In genomic region chr22:19876314-19876940, GRCh38 we compare ENCODE assay signal across 1 cellular context.
A peak's percentile ranks its signal among the peaks of the same experiment; 100 is the strongest.
TF ChIP-seq lines count a peak whose summit lies in the region.

No MANE protein-coding gene starts in this region.

TF ChIP-seq in K562, 482 proteins besides CTCF, POLR2A, EP300 and RAD21 (continued from another document and continues in another):
- TF ChIP-seq SIN3A (IDR thresholded peaks at IDR 0.05; ENCODE audit: borderline replicate concordance in 2 of 2, control insufficient read depth in 1 of 2, low read depth in 2 of 2, low read length in 2 of 2), result no peak
- TF ChIP-seq FIP1L1 (IDR thresholded peaks at IDR 0.05; ENCODE audit: low read depth, low read length, poor library complexity, severe bottlenecking), result no peak
- no peak for TF ChIP-seq TAF7 (tag; IDR thresholded peaks at IDR 0.05)
- no peak for TF ChIP-seq ZNF696 (CRISPR knock-in tag; conservative IDR thresholded peaks at IDR 0.05)
- TF ChIP-seq, protein P1, sequence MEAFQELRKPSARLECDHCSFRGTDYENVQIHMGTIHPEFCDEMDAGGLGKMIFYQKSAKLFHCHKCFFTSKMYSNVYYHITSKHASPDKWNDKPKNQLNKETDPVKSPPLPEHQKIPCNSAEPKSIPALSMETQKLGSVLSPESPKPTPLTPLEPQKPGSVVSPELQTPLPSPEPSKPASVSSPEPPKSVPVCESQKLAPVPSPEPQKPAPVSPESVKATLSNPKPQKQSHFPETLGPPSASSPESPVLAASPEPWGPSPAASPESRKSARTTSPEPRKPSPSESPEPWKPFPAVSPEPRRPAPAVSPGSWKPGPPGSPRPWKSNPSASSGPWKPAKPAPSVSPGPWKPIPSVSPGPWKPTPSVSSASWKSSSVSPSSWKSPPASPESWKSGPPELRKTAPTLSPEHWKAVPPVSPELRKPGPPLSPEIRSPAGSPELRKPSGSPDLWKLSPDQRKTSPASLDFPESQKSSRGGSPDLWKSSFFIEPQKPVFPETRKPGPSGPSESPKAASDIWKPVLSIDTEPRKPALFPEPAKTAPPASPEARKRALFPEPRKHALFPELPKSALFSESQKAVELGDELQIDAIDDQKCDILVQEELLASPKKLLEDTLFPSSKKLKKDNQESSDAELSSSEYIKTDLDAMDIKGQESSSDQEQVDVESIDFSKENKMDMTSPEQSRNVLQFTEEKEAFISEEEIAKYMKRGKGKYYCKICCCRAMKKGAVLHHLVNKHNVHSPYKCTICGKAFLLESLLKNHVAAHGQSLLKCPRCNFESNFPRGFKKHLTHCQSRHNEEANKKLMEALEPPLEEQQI (IDR thresholded peaks at IDR 0.05), result no peak
- TF ChIP-seq ZNF76 (CRISPR knock-in tag; IDR thresholded peaks at IDR 0.05; ENCODE audit: borderline replicate concordance), result no peak
- TF ChIP-seq LCOR (CRISPR knock-in tag; IDR thresholded peaks at IDR 0.05), result no peak
- TF ChIP-seq HDAC6 (IDR thresholded peaks at IDR 0.05; ENCODE audit: low read depth, low read length), result 0 out of 2 replicates have a peak, but pooled peaks have one; percentile 50
- TF ChIP-seq FOS (IDR thresholded peaks at IDR 0.05; ENCODE audit: extremely low read depth, insufficient read length), result no peak
- no peak for TF ChIP-seq FOXP4 (CRISPR knock-in tag; IDR thresholded peaks at IDR 0.05; ENCODE audit: borderline replicate concordance)
- no peak for TF ChIP-seq DPF2 (IDR thresholded peaks at IDR 0.05)
- TF ChIP-seq E2F3 (CRISPR knock-in tag; IDR thresholded peaks at IDR 0.05), result 0 out of 2 replicates have a peak, but pooled peaks have one; percentile 8
- TF ChIP-seq, protein P2, sequence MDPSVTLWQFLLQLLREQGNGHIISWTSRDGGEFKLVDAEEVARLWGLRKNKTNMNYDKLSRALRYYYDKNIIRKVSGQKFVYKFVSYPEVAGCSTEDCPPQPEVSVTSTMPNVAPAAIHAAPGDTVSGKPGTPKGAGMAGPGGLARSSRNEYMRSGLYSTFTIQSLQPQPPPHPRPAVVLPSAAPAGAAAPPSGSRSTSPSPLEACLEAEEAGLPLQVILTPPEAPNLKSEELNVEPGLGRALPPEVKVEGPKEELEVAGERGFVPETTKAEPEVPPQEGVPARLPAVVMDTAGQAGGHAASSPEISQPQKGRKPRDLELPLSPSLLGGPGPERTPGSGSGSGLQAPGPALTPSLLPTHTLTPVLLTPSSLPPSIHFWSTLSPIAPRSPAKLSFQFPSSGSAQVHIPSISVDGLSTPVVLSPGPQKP (CRISPR knock-in tag; IDR thresholded peaks at IDR 0.05), result no peak
- no peak for TF ChIP-seq ZNF217 (CRISPR knock-in tag; IDR thresholded peaks at IDR 0.05)
- no peak for TF ChIP-seq ILF3 (IDR thresholded peaks at IDR 0.05; ENCODE audit: borderline replicate concordance)
- peak; percentile 17 for TF ChIP-seq MXD1 (CRISPR knock-in tag; IDR thresholded peaks at IDR 0.05; ENCODE audit: borderline replicate concordance, poor library complexity, severe bottlenecking)
- no peak for TF ChIP-seq ZFP36 (IDR thresholded peaks at IDR 0.05; ENCODE audit: low read depth, low read length, partially characterized antibody)
- TF ChIP-seq AFF4 (CRISPR knock-in tag; IDR thresholded peaks at IDR 0.05), result no peak
- TF ChIP-seq HOXB6 (CRISPR knock-in tag; IDR thresholded peaks at IDR 0.05; ENCODE audit: borderline replicate concordance), result no peak
- no peak for TF ChIP-seq RAD51 (IDR thresholded peaks at IDR 0.05; ENCODE audit: borderline replicate concordance, low read depth)
- peak; percentile 17; the same call in 1 of the 2 replicates for TF ChIP-seq PHF8 (IDR thresholded peaks at IDR 0.05; ENCODE audit: borderline replicate concordance, low read length)
- no peak for TF ChIP-seq KHSRP (IDR thresholded peaks at IDR 0.05)
- TF ChIP-seq, protein P3, sequence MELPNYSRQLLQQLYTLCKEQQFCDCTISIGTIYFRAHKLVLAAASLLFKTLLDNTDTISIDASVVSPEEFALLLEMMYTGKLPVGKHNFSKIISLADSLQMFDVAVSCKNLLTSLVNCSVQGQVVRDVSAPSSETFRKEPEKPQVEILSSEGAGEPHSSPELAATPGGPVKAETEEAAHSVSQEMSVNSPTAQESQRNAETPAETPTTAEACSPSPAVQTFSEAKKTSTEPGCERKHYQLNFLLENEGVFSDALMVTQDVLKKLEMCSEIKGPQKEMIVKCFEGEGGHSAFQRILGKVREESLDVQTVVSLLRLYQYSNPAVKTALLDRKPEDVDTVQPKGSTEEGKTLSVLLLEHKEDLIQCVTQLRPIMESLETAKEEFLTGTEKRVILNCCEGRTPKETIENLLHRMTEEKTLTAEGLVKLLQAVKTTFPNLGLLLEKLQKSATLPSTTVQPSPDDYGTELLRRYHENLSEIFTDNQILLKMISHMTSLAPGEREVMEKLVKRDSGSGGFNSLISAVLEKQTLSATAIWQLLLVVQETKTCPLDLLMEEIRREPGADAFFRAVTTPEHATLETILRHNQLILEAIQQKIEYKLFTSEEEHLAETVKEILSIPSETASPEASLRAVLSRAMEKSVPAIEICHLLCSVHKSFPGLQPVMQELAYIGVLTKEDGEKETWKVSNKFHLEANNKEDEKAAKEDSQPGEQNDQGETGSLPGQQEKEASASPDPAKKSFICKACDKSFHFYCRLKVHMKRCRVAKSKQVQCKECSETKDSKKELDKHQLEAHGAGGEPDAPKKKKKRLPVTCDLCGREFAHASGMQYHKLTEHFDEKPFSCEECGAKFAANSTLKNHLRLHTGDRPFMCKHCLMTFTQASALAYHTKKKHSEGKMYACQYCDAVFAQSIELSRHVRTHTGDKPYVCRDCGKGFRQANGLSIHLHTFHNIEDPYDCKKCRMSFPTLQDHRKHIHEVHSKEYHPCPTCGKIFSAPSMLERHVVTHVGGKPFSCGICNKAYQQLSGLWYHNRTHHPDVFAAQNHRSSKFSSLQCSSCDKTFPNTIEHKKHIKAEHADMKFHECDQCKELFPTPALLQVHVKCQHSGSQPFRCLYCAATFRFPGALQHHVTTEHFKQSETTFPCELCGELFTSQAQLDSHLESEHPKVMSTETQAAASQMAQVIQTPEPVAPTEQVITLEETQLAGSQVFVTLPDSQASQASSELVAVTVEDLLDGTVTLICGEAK (IDR thresholded peaks at IDR 0.05), result no peak
- TF ChIP-seq, protein P3 (CRISPR knock-in tag; IDR thresholded peaks at IDR 0.05), result 0 out of 2 replicates have a peak, but pooled peaks have one; percentile 42
- no peak for TF ChIP-seq MAFF (IDR thresholded peaks at IDR 0.05; ENCODE audit: low read length)
- no peak for TF ChIP-seq HES1 (IDR thresholded peaks at IDR 0.05; ENCODE audit: low read depth)
- 0 out of 2 replicates have a peak, but pooled peaks have one; percentile 34 for TF ChIP-seq RBM14 (IDR thresholded peaks at IDR 0.05; ENCODE audit: borderline replicate concordance, insufficient read depth, low read depth, low read length)
- no peak for TF ChIP-seq ZNF449 (CRISPR knock-in tag; IDR thresholded peaks at IDR 0.05)
- no peak for TF ChIP-seq SMAD1 (IDR thresholded peaks at IDR 0.05; ENCODE audit: low read depth, low read length, partially characterized antibody)
- TF ChIP-seq TBL1XR1 (IDR thresholded peaks at IDR 0.05; ENCODE audit: low read length in 2 of 2), result no peak
- no peak for TF ChIP-seq NFRKB (IDR thresholded peaks at IDR 0.05; ENCODE audit: low read depth)
- TF ChIP-seq TAF1 (IDR thresholded peaks at IDR 0.05; ENCODE audit: control insufficient read depth, extremely low read depth, insufficient read depth, low read length, severe bottlenecking), result no peak
- no peak for TF ChIP-seq RFX1 (IDR thresholded peaks at IDR 0.05)
- TF ChIP-seq MAFK (IDR thresholded peaks at IDR 0.05; ENCODE audit: low read length), result no peak
